In the genomic region with DNA sequence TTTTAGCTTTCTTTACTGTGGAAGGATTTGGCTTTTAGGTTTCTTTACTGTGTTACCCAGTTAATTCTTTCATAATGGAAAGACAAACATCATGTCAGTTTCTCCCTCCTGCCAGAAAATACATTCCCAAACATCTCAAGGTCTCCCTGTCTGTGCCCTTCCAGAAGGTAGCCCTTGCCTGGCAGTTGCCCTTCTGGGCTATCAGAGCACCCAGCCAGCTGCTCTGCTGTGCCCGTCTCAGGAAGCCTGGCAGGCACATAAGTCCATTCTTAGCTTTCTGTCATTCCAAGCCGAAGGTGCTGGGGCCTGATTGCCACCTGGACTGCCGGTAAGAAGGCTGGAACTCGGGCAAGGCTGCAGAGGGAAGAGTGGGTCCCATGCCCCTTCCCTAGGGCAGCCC, we compare ENCODE assay signal across 25 cellular contexts.
"Had no signal": no experiment of that assay in that cellular context is flagged by ENCODE, and none has a peak within 500 bp of the region (broad histone marks: within the 10 kb centered on the region; RNA-seq: fewer than 3 reads in every experiment).

No MANE protein-coding gene starts in this region.

- H3K27ac ChIP-seq: gastrocnemius medialis, hepatocyte, left lung, lower lobe of right lung, suprapubic skin, transverse colon, upper lobe of right lung, uterus had no signal

- H3K4me2 ChIP-seq: hepatocyte, smooth muscle cell had no signal

- ATAC-seq: gastrocnemius medialis; left lung; lower lobe of right lung; naive thymus-derived CD8-positive, alpha-beta T cell; sciatic nerve; stimulated activated naive CD8-positive, alpha-beta T cell treated with anti-CD3 and anti-CD28 coated beads, Interleukin-15, amount 100 ng/mL, for 72 hours; upper lobe of right lung had no signal

- H3K4me1 ChIP-seq: left lung, lower lobe of right lung, transverse colon, upper lobe of right lung, uterus had no signal

- H3K36me3 ChIP-seq: gastrocnemius medialis, left lung, lower lobe of right lung, suprapubic skin, transverse colon, upper lobe of right lung, uterus had no signal

- H3K27me3 ChIP-seq: dorsolateral prefrontal cortex, gastrocnemius medialis, left lung, suprapubic skin, transverse colon, upper lobe of right lung, uterus had no signal

- H3K79me2 ChIP-seq: hepatocyte had no signal

- DNase-seq: dorsolateral prefrontal cortex; effector CD4-positive, alpha-beta T cell; gastrocnemius medialis; head of caudate nucleus; kidney; left lung; lower lobe of right lung; naive thymus-derived CD8-positive, alpha-beta T cell; nephron progenitor cell; nucleus accumbens; retina; stimulated activated CD4-positive, alpha-beta T cell treated with anti-CD3 and anti-CD28 coated beads, Interleukin-12 subunit alpha, Interleukin-12 subunit beta, amount 100 ng/mL, for 4 hours; stimulated activated CD4-positive, alpha-beta T cell treated with anti-CD3 and anti-CD28 coated beads, Interleukin-1b, Interleukin-23, amount 100 ng/mL, for 48 hours; stimulated activated CD4-positive, alpha-beta T cell treated with anti-CD3 and anti-CD28 coated beads, Interleukin-4, amount 100 ng/mL, for 1 hour; stimulated activated CD8-positive, alpha-beta memory T cell treated with anti-CD3 and anti-CD28 coated beads, Interleukin-4, amount 100 ng/mL, for 48 hours; stimulated activated naive CD4-positive, alpha-beta T cell; stimulated activated naive CD8-positive, alpha-beta T cell treated with anti-CD3 and anti-CD28 coated beads, Interleukin-15, amount 100 ng/mL, for 72 hours; transverse colon; upper lobe of right lung; uterus had no signal

- H3K9me3 ChIP-seq: gastrocnemius medialis, left lung, lower lobe of right lung, suprapubic skin, transverse colon, upper lobe of right lung, uterus had no signal

- FAIRE-seq: colon, kidney had no signal

- H3K4me3 ChIP-seq: dorsolateral prefrontal cortex, gastrocnemius medialis, hepatocyte, left lung, lower lobe of right lung, smooth muscle cell, suprapubic skin, transverse colon, upper lobe of right lung, uterus had no signal

- H2AFZ ChIP-seq: hepatocyte had no signal
